In the genomic region with DNA sequence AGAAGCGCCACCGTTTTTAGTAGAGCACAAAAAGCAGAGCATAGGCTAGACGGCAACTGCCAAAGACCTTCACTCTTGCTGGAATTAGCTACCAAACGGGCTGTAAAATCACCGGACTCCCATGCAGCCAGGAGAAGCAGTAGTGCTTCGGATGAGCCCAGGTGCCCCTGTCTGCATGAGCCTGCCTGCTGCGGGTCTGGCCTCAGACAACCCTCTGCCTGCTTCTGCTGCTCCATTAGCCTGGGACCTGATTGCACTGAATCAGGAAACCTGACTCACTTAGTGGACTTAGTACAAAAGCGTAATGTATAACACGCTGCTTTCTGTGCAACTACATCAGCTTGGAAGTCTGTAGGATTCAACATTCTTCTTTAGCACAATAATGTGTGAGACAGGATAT, we compare ENCODE assay signal across 1 cellular context.
TF ChIP-seq lines count a peak whose summit lies in the region.

No MANE protein-coding gene starts in this region.

TF ChIP-seq in GM23338, 12 proteins besides CTCF, POLR2A, EP300 and RAD21 (continued from another document):
- TF ChIP-seq EZH2 (IDR thresholded peaks at IDR 0.05; ENCODE audit: low read depth, unreplicated experiment) (no peak), NANOG (IDR thresholded peaks at IDR 0.05; ENCODE audit: borderline replicate concordance) (no peak), POLR2AphosphoS5 (IDR thresholded peaks at IDR 0.05; ENCODE audit: low read depth) (no peak), ETS1 (IDR thresholded peaks at IDR 0.05) (no peak), JUNB (IDR thresholded peaks at IDR 0.05; ENCODE audit: unreplicated experiment) (no peak), CREB1 (CRISPR knock-in tag; IDR thresholded peaks at IDR 0.05; ENCODE audit: low read depth) (no peak), ZNF331 (CRISPR knock-in tag; IDR thresholded peaks at IDR 0.05; ENCODE audit: low read depth) (no peak), STAT1 (IDR thresholded peaks at IDR 0.05; ENCODE audit: unreplicated experiment) (no peak), EZH2phosphoT487 (IDR thresholded peaks at IDR 0.05; ENCODE audit: unreplicated experiment) (no peak), ZNF114 (CRISPR knock-in tag; IDR thresholded peaks at IDR 0.05) (no peak)
- TF ChIP-seq, protein P1, sequence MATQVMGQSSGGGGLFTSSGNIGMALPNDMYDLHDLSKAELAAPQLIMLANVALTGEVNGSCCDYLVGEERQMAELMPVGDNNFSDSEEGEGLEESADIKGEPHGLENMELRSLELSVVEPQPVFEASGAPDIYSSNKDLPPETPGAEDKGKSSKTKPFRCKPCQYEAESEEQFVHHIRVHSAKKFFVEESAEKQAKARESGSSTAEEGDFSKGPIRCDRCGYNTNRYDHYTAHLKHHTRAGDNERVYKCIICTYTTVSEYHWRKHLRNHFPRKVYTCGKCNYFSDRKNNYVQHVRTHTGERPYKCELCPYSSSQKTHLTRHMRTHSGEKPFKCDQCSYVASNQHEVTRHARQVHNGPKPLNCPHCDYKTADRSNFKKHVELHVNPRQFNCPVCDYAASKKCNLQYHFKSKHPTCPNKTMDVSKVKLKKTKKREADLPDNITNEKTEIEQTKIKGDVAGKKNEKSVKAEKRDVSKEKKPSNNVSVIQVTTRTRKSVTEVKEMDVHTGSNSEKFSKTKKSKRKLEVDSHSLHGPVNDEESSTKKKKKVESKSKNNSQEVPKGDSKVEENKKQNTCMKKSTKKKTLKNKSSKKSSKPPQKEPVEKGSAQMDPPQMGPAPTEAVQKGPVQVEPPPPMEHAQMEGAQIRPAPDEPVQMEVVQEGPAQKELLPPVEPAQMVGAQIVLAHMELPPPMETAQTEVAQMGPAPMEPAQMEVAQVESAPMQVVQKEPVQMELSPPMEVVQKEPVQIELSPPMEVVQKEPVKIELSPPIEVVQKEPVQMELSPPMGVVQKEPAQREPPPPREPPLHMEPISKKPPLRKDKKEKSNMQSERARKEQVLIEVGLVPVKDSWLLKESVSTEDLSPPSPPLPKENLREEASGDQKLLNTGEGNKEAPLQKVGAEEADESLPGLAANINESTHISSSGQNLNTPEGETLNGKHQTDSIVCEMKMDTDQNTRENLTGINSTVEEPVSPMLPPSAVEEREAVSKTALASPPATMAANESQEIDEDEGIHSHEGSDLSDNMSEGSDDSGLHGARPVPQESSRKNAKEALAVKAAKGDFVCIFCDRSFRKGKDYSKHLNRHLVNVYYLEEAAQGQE (IDR thresholded peaks at IDR 0.05; ENCODE audit: unreplicated experiment), result no peak
